In the genomic region with DNA sequence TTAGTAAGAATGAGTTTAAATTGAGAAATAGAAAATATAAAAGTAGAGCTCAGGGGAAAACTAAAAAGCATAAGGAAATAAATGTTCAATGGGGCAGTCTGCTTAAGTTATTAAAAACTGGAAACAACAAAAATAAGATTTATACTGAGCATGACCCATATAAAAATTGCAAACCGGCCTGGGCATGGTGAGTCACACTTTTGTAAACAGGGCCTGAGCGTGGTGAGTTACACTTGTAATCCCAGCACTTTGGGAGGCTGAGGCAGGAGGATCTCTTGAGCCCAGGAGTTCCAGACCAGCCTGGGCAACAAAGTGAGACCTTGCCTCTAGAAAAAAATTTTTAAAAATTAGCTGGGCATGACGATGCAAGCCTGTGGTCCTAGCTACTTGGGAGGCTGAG, we compare ENCODE assay signal across 1 cellular context.
A peak's percentile ranks its signal among the peaks of the same experiment; 100 is the strongest.
TF ChIP-seq lines count a peak whose summit lies in the region.

No MANE protein-coding gene starts in this region.

TF ChIP-seq in K562, 482 proteins besides CTCF, POLR2A, EP300 and RAD21 (continued from another document):
- TF ChIP-seq, protein P1, sequence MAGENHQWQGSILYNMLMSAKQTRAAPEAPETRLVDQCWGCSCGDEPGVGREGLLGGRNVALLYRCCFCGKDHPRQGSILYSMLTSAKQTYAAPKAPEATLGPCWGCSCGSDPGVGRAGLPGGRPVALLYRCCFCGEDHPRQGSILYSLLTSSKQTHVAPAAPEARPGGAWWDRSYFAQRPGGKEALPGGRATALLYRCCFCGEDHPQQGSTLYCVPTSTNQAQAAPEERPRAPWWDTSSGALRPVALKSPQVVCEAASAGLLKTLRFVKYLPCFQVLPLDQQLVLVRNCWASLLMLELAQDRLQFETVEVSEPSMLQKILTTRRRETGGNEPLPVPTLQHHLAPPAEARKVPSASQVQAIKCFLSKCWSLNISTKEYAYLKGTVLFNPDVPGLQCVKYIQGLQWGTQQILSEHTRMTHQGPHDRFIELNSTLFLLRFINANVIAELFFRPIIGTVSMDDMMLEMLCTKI (IDR thresholded peaks at IDR 0.05; ENCODE audit: partially characterized antibody) = no peak
- TF ChIP-seq, protein P2, sequence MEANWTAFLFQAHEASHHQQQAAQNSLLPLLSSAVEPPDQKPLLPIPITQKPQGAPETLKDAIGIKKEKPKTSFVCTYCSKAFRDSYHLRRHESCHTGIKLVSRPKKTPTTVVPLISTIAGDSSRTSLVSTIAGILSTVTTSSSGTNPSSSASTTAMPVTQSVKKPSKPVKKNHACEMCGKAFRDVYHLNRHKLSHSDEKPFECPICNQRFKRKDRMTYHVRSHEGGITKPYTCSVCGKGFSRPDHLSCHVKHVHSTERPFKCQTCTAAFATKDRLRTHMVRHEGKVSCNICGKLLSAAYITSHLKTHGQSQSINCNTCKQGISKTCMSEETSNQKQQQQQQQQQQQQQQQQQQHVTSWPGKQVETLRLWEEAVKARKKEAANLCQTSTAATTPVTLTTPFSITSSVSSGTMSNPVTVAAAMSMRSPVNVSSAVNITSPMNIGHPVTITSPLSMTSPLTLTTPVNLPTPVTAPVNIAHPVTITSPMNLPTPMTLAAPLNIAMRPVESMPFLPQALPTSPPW (CRISPR knock-in tag; IDR thresholded peaks at IDR 0.05) = no peak
- TF ChIP-seq JUND (IDR thresholded peaks at IDR 0.05; ENCODE audit: borderline replicate concordance, low read depth, low read length) (0 out of 2 replicates have a peak, but pooled peaks have one; percentile 17), JUND (tag; IDR thresholded peaks at IDR 0.05; ENCODE audit: borderline replicate concordance, low read depth, low read length) (no peak)
